Comparison of ENCODE assay signal across 22 cellular contexts in genomic region chr1:5956022-5956830, GRCh38.
"Had no signal": no experiment of that assay in that cellular context is flagged by ENCODE, and none has a peak within 500 bp of the region (broad histone marks: within the 10 kb centered on the region; RNA-seq: fewer than 3 reads in every experiment).

No MANE protein-coding gene starts in this region.

- H3K4me1 Mint-ChIP-seq: endodermal cell, neural progenitor cell had no signal

- H3K27me3 Mint-ChIP-seq: activated CD4-positive, alpha-beta T cell treated with anti-CD3 and anti-CD28 coated beads, Interleukin-2, amount 10 ng/mL, durations not matched to agents 7 days and 5 days; central memory CD8-positive, alpha-beta T cell; dendritic cell treated with granulocyte-macrophage colony-stimulating factor and Interleukin-4, amounts not matched to agents 40 ng/mL and 50 ng/mL, for 4 days; naive thymus-derived CD4-positive, alpha-beta T cell had no signal

- DNase-seq: activated CD4-positive, alpha-beta T cell treated with anti-CD3 and anti-CD28 coated beads, Interleukin-2, amount 10 ng/mL, durations not matched to agents 7 days and 5 days; activated CD4-positive, CD25-positive, alpha-beta regulatory T cell treated with anti-CD3 and anti-CD28 coated beads, Interleukin-2, amount 50 U/mL, for 72 hours; activated gamma-delta T cell treated with Interleukin-2 at 50 U/mL for 16 hours; activated naive CD4-positive, alpha-beta T cell treated with anti-CD3 and anti-CD28 coated beads, Interleukin-2, amount 50 U/mL, for 16 hours; activated T-cell treated with anti-CD3 and anti-CD28 coated beads, Interleukin-2, amount 50 U/mL, for 4 hours; amniotic stem cell; brain microvascular endothelial cell; endodermal cell; foreskin fibroblast; hippocampal formation; left colon; midbrain; naive thymus-derived CD4-positive, alpha-beta T cell; spleen; stimulated activated naive CD8-positive, alpha-beta T cell treated with anti-CD3 and anti-CD28 coated beads, Interleukin-15, Interleukin-2, amounts not matched to agents 100 U/mL and 50 U/mL, for 24 hours; testis; transverse colon had no signal

- ATAC-seq: esophagus mucosa; left colon; naive thymus-derived CD4-positive, alpha-beta T cell; right cardiac atrium; stimulated activated naive CD8-positive, alpha-beta T cell treated with anti-CD3 and anti-CD28 coated beads, Interleukin-15, Interleukin-2, amounts not matched to agents 100 U/mL and 50 U/mL, for 24 hours had no signal

- H3K4me3 Mint-ChIP-seq: activated CD4-positive, alpha-beta T cell treated with anti-CD3 and anti-CD28 coated beads, Interleukin-2, amount 10 ng/mL, durations not matched to agents 7 days and 5 days; activated T-cell treated with anti-CD3 and anti-CD28 coated beads, Interleukin-2, amount 50 U/mL, for 4 hours; central memory CD8-positive, alpha-beta T cell; dendritic cell treated with granulocyte-macrophage colony-stimulating factor and Interleukin-4, amounts not matched to agents 40 ng/mL and 50 ng/mL, for 4 days; endodermal cell; naive thymus-derived CD4-positive, alpha-beta T cell; neural progenitor cell had no signal

- H3K27ac Mint-ChIP-seq: dendritic cell treated with granulocyte-macrophage colony-stimulating factor and Interleukin-4, amounts not matched to agents 40 ng/mL and 50 ng/mL, for 4 days; endodermal cell; neural progenitor cell had no signal

- H3K9me3 Mint-ChIP-seq: activated CD4-positive, alpha-beta T cell treated with anti-CD3 and anti-CD28 coated beads, Interleukin-2, amount 10 ng/mL, durations not matched to agents 7 days and 5 days; activated T-cell treated with anti-CD3 and anti-CD28 coated beads, Interleukin-2, amount 50 U/mL, for 4 hours; central memory CD8-positive, alpha-beta T cell; dendritic cell treated with granulocyte-macrophage colony-stimulating factor and Interleukin-4, amounts not matched to agents 40 ng/mL and 50 ng/mL, for 4 days; endodermal cell; naive thymus-derived CD4-positive, alpha-beta T cell; neural progenitor cell had no signal
